17 cellular contexts compared by ENCODE assay signal in genomic region chr7:134747326-134747725, GRCh38. TPM values are rescaled to one million over a fixed set of nuclear protein-coding genes. Genes with fewer than 3 reads are reported as not detected.
DNase-seq lines count a peak whose midpoint lies in the region; ATAC-seq, FAIRE-seq and TF ChIP-seq lines count a peak whose summit lies in the region.
"Had no signal": no experiment of that assay in that cellular context is flagged by ENCODE, and none has a peak within 500 bp of the region (broad histone marks: within the 10 kb centered on the region; RNA-seq: fewer than 3 reads in every experiment).

No MANE protein-coding gene starts in this region.

- no peak for TF ChIP-seq EP300 in H1 (IDR thresholded peaks at IDR 0.05; ENCODE audit: borderline replicate concordance in 1 of 2, low read depth in 2 of 2, low read length in 2 of 2)

- H4K8ac ChIP-seq in H1 (ENCODE audit: extremely low read depth, insufficient read depth, low read length) (no peak overlapping the region), mesenchymal stem cell (ENCODE audit: low read length) (no peak overlapping the region)

- H2AK5ac ChIP-seq in H1 (ENCODE audit: low read depth, low read length) (no peak overlapping the region), mesenchymal stem cell (ENCODE audit: low read length, severe bottlenecking) (no peak overlapping the region)

- TF ChIP-seq CTCF in ascending aorta (IDR thresholded peaks at IDR 0.05), result no peak
- TF ChIP-seq CTCF in H1 (IDR thresholded peaks at IDR 0.05; ENCODE audit: control extremely low read depth in 1 of 3, insufficient read depth in 1 of 3, low read depth in 1 of 3, low read length in 3 of 3), result no peak
- no peak for TF ChIP-seq CTCF in fibroblast of pulmonary artery (IDR thresholded peaks at IDR 0.05; ENCODE audit: low read length, missing control alignments)
- TF ChIP-seq CTCF in Peyer's patch (IDR thresholded peaks at IDR 0.05), result no peak

- H4K20me1 ChIP-seq in H1 (replicated peaks in 1 of 2; ENCODE audit: control insufficient read depth in 1 of 2, insufficient read depth in 2 of 2, low read length in 2 of 2), result no peaks in the 10 kb centered on the region

- no peaks in the 10 kb centered on the region for H3K79me2 ChIP-seq in H1 (ENCODE audit: control insufficient read depth in 1 of 2, insufficient read depth in 2 of 2, low read length in 2 of 2)

- H3K36me3 ChIP-seq in ascending aorta (no peaks in the 10 kb centered on the region), H1 (ENCODE audit: control insufficient read depth in 2 of 4, insufficient read depth in 4 of 4, low read length in 3 of 4) (no peaks in the 10 kb centered on the region), mesenchymal stem cell (ENCODE audit: control insufficient read depth in 1 of 2, insufficient read depth in 2 of 2, low read depth in 1 of 2, low read length in 2 of 2) (no peaks in the 10 kb centered on the region), Peyer's patch (no peaks in the 10 kb centered on the region)
- H3K36me3 ChIP-seq: HAP-1 had no signal

- H2BK20ac ChIP-seq in H1 (ENCODE audit: low read length), result no peak overlapping the region

- CTCF ChIA-PET in H1 (lab: Charles Lee; ENCODE audit: partially characterized antibody), result interaction anchor here (0.9 to 15.4 kb wide), 2 partner anchors 18 to 49 kb away, joined by 3 to 249 read pairs; no protein-coding TSS in a partner anchor

- no peaks in the 10 kb centered on the region for H3K27me3 ChIP-seq in ascending aorta
- H3K27me3 ChIP-seq in H1 (replicated peaks in 1 of 4; ENCODE audit: control insufficient read depth in 3 of 4, extremely low read depth in 1 of 4, insufficient read depth in 3 of 4, low read length in 3 of 4), result no peaks in the 10 kb centered on the region
- H3K27me3 ChIP-seq in mesenchymal stem cell (ENCODE audit: control insufficient read depth in 1 of 2, insufficient read depth in 1 of 2, low read length in 2 of 2), result no peaks in the 10 kb centered on the region
- H3K27me3 ChIP-seq in Peyer's patch, result no peaks in the 10 kb centered on the region

- H3K14ac ChIP-seq in H1 (ENCODE audit: insufficient read length) (no peak overlapping the region), mesenchymal stem cell (ENCODE audit: low read length in 2 of 2) (no peak overlapping the region)

- H3K27ac ChIP-seq in ascending aorta (peak overlapping the region; percentile 7 to 22), H1 (ENCODE audit: low read depth, low read length) (no peak overlapping the region), mesenchymal stem cell (ENCODE audit: low read length, poor library complexity, severe bottlenecking) (no peak overlapping the region), Peyer's patch (no peak overlapping the region)

- H2BK12ac ChIP-seq in H1 (ENCODE audit: low read depth, low read length) (0 out of 2 replicates have a peak overlapping the region, but pooled peaks have one; percentile 2), mesenchymal stem cell (ENCODE audit: low read length in 2 of 2) (no peak overlapping the region)

- H2AFZ ChIP-seq in H1 (ENCODE audit: low read length) (no peak overlapping the region), mesenchymal stem cell (ENCODE audit: low read depth, low read length) (peak overlapping the region; percentile 29)

- H3K9ac ChIP-seq in H1 (replicated peaks in 1 of 4; ENCODE audit: extremely low read depth in 1 of 4, low read depth in 3 of 4, low read length in 3 of 4) (no peak overlapping the region), mesenchymal stem cell (ENCODE audit: low read length) (no peak overlapping the region)

- H3K56ac ChIP-seq in H1 (replicated peaks; ENCODE audit: insufficient read length, low read depth, low read length), result no peak overlapping the region

- ATAC-seq in GM21526 (IDR thresholded peaks at IDR 0.05; ENCODE audit: low FRiP score, unreplicated experiment), result no peak

- POLR2A ChIA-PET in H1 (lab: Charles Lee; ENCODE audit: partially characterized antibody), result interaction anchor here (1.8 kb wide), 1 partner anchor 37 kb away, joined by 4 read pairs; no protein-coding TSS in a partner anchor

- no peaks in the 10 kb centered on the region for H3K79me1 ChIP-seq in H1 (ENCODE audit: low read depth, low read length)
- no peaks in the 10 kb centered on the region for H3K79me1 ChIP-seq in mesenchymal stem cell (replicated peaks; ENCODE audit: low read length, poor library complexity, severe bottlenecking)

- intact Hi-C loops in ascending aorta (cut with DNase I), result no loop called here

- H3K9me3 ChIP-seq in ascending aorta, result no peaks in the 10 kb centered on the region
- H3K9me3 ChIP-seq in H1 (ENCODE audit: insufficient read depth in 2 of 2, low read depth in 1 of 2, low read length in 1 of 2), result no peaks in the 10 kb centered on the region
- no peaks in the 10 kb centered on the region for H3K9me3 ChIP-seq in mesenchymal stem cell (ENCODE audit: control insufficient read depth, low read length)
- H3K9me3 ChIP-seq in Peyer's patch, result no peaks in the 10 kb centered on the region
- H3K9me3 ChIP-seq: HAP-1 had no signal

- DNase-seq in ascending aorta (ENCODE audit: low spot score in 2 of 2), result no peak
- no peak for DNase-seq in H1 (ENCODE audit: low read depth in 1 of 2, low spot score in 2 of 2)
- peak; percentile 21 for DNase-seq in fibroblast of pulmonary artery (ENCODE audit: low read depth)
- DNase-seq in mesenchymal stem cell, result no peak
- no peak for DNase-seq in stimulated activated CD4-positive, alpha-beta T cell treated with anti-CD3 and anti-CD28 coated beads, Interleukin-4, amount 100 ng/mL, for 4 hours
- no peak for DNase-seq in Peyer's patch
- no peak for DNase-seq in NCI-H187 treated with DMSO at 0.1 percent for 48 hours (lab: John Stamatoyannopoulos, UW)
- DNase-seq: AML-193; CD4-positive, alpha-beta memory T cell; DMS153; DMS79; GDM1 had no signal

- no peak overlapping the region for H3K4ac ChIP-seq in H1 (replicated peaks; ENCODE audit: insufficient read length, low read depth, low read length)
- H3K4ac ChIP-seq in mesenchymal stem cell (ENCODE audit: low read depth in 1 of 2, low read length in 2 of 2), result no peak overlapping the region

- no peak for FAIRE-seq in H1 (lab: Jason Lieb, UNC)
- FAIRE-seq: A204.1, GM12892, GM18507 had no signal

- TF ChIP-seq RAD21 in H1 (IDR thresholded peaks at IDR 0.05 in 1 of 2, conservative IDR thresholded peaks at IDR 0.05 in 1 of 2; ENCODE audit: low read depth in 2 of 2, low read length in 2 of 2), result no peak

- H2BK15ac ChIP-seq in H1 (ENCODE audit: low read length) (no peak overlapping the region), mesenchymal stem cell (ENCODE audit: low read depth, poor library complexity, severe bottlenecking) (no peak overlapping the region)

- H3K4me3 ChIP-seq in ascending aorta (no peak overlapping the region), H1 (ENCODE audit: extremely low read depth in 1 of 4, insufficient read depth in 2 of 4, low read depth in 3 of 4, low read length in 4 of 4) (no peak overlapping the region), fibroblast of pulmonary artery (replicated peaks; ENCODE audit: low read depth, low read length) (no peak overlapping the region), mesenchymal stem cell (ENCODE audit: insufficient read depth in 1 of 2, low read depth in 1 of 2, low read length in 2 of 2) (peak overlapping the region in 1 of 2 experiments; percentile 59), Peyer's patch (no peak overlapping the region)
- H3K4me3 ChIP-seq: HAP-1 had no signal

- H2BK5ac ChIP-seq in H1 (ENCODE audit: low read depth, low read length) (no peak overlapping the region), mesenchymal stem cell (ENCODE audit: low read depth, low read length, poor library complexity, severe bottlenecking) (no peak overlapping the region)

- 91% methylated on average over 5 of the region's 5 CpGs; no CpG with 5 or more reads in 1 of the 2 experiments for WGBS in H1 (ENCODE audit: extremely low coverage in 1 of 2, insufficient coverage in 1 of 2, insufficient read length in 1 of 2, insufficient replicate concordance in 2 of 2, low coverage in 1 of 2, low lambda C conversion rate in 2 of 2, missing lambda C conversion rate in 1 of 2), 2 experiments
- WGBS in mesenchymal stem cell, result 95% methylated on average over 5 of the region's 5 CpGs

- H3K4me1 ChIP-seq in ascending aorta (peaks cover 4 to 36% of the 10 kb centered on the region in 2 donors), H1 (replicated peaks in 1 of 4; ENCODE audit: control insufficient read depth in 3 of 4, insufficient read depth in 4 of 4, low read length in 3 of 4) (peaks cover 0 to 7% (median 3%) of the 10 kb centered on the region in 4 experiments; a peak in 3 of 7 replicates), mesenchymal stem cell (ENCODE audit: control insufficient read depth, insufficient read depth, low read depth, low read length) (peaks cover 5% of the 10 kb centered on the region), Peyer's patch (peaks cover 0 to 6% (median 0%) of the 10 kb centered on the region in 4 donors)

- TF ChIP-seq POLR2A in H1 (IDR thresholded peaks at IDR 0.05; ENCODE audit: control extremely low read depth in 1 of 2, low read depth in 2 of 2, low read length in 2 of 2) (no peak), Peyer's patch (IDR thresholded peaks at IDR 0.05) (no peak)

- no peak overlapping the region for H4K5ac ChIP-seq in H1 (ENCODE audit: insufficient read length, low read depth, low read length)

- H4K91ac ChIP-seq in H1 (replicated peaks; ENCODE audit: insufficient read length, low read length) (no peak overlapping the region), mesenchymal stem cell (ENCODE audit: low read length) (no peak overlapping the region)

- H3K18ac ChIP-seq in H1 (ENCODE audit: extremely low read depth, low read length) (no peak overlapping the region), mesenchymal stem cell (ENCODE audit: low read depth in 1 of 2, low read length in 2 of 2) (peak overlapping the region in 1 of 2 experiments; percentile 59)

- H3K23ac ChIP-seq in H1 (ENCODE audit: insufficient read length), result no peak overlapping the region
- no peak overlapping the region for H3K23ac ChIP-seq in mesenchymal stem cell (ENCODE audit: low read length in 2 of 2)

- H3K4me2 ChIP-seq in H1 (ENCODE audit: insufficient read depth in 1 of 2, low read depth in 2 of 2, low read length in 2 of 2) (no peak overlapping the region), mesenchymal stem cell (ENCODE audit: low read length, poor library complexity, severe bottlenecking) (no peak overlapping the region)

- H3K23me2 ChIP-seq in H1 (ENCODE audit: low read depth, low read length), result no peaks in the 10 kb centered on the region; the same call in 1 of the 2 replicates

- H2BK120ac ChIP-seq in H1 (replicated peaks; ENCODE audit: low read depth, low read length), result no peak overlapping the region
- H2BK120ac ChIP-seq in mesenchymal stem cell (ENCODE audit: low read depth, low read length), result no peak overlapping the region

RNA-seq across cellular contexts. Expression of gene CALD1, which starts 32.1 kb away (rescaled TPM):
- total RNA-seq in ascending aorta, result 352 TPM
- total RNA-seq in H1 (2021; fragmentation: NEBNext Ultra II Directional; extraction: Animal tissue kit (Norgen Biotek cat#: 25700)), result 170 and 177 TPM in 2 replicates
- 29.6 and 34.3 TPM in 2 replicates for polyA plus RNA-seq in H1 (2011; rRNA removed)
- 46.3 TPM for polyA plus RNA-seq in H1 (2011; cell fraction: cytosol; rRNA removed)
- polyA plus RNA-seq in H1 (2011; cell fraction: nucleus; rRNA removed), result 109 TPM
- 68.9 to 121 TPM (median 91.3 TPM) in 4 replicates for polyA plus RNA-seq in H1 (2012, experiment 1 of 2)
- polyA plus RNA-seq in H1 (2012, experiment 2 of 2), result 6.4 TPM
- polyA plus RNA-seq in H1 (2013, experiment 1 of 2), result 189 TPM
- polyA plus RNA-seq in H1 (2013, experiment 2 of 2), result 188 TPM
- 64.0 and 73.0 TPM in 2 replicates for polyA minus RNA-seq in H1 (2011; rRNA and poly(A)+ RNA removed)
- polyA minus RNA-seq in H1 (2011; cell fraction: cytosol; rRNA and poly(A)+ RNA removed), result 55.4 TPM
- 97.8 TPM for polyA minus RNA-seq in H1 (2011; cell fraction: nucleus; rRNA and poly(A)+ RNA removed)
- polyA plus RNA-seq in mesenchymal stem cell (2013, experiment 1 of 2), result 820 TPM
- polyA plus RNA-seq in mesenchymal stem cell (2013, experiment 2 of 2), result 785 TPM
- 100 to 1,000 TPM in 1 of 4 donors, 10 to 100 TPM in 3; 39.2 to 536 (median 83.1) TPM for total RNA-seq in Peyer's patch
- total RNA-seq: CD4-positive, alpha-beta memory T cell had no signal

Comparison
In these comparisons a context has a peak if more than half of its experiments do, and no peak if none do; other contexts are left out.
1. H3K27ac ChIP-seq: peak in ascending aorta (2 of 2); none in H1 (single experiment), mesenchymal stem cell (single experiment) and Peyer's patch (0 of 4).